8 cellular contexts compared by ENCODE assay signal in genomic region chr7:30594540-30595460, GRCh38. TPM values are rescaled to one million over a fixed set of nuclear protein-coding genes. Genes with fewer than 3 reads are reported as not detected.
DNase-seq lines count a peak whose midpoint lies in the region; ATAC-seq and TF ChIP-seq lines count a peak whose summit lies in the region.

TSS of gene GARS1 (plus strand) at chr7:30594878. CDS start at chr7:30594922, 44 bp downstream.

- peaks cover 2 to 3% of the 10 kb centered on the region in 2 donors for H3K4me1 ChIP-seq in aorta (ENCODE audit: control insufficient read depth in 1 of 2, insufficient read depth in 2 of 2, low read length in 2 of 2)

- DNase-seq in NCI-H2081 (lab: John Stamatoyannopoulos, UW) (peak; percentile 86 to 95), T-helper 9 cell (peak; percentile 84), astrocyte of the cerebellum (ENCODE audit: low read depth) (peak; percentile 64), hepatic stellate cell (ENCODE audit: low spot score) (peak; percentile 85), renal cortical epithelial cell (ENCODE audit: low read depth) (peak; percentile 65), aorta (peak; percentile 94 to 97)

- 0 to 1% methylated on average over 79 to 86 of the region's 86 CpGs for WGBS in aorta, 2 donors

- no peaks in the 10 kb centered on the region for H3K36me3 ChIP-seq in aorta (ENCODE audit: control insufficient read depth in 1 of 2, insufficient read depth in 2 of 2, low read length in 1 of 2)

- H3K27me3 ChIP-seq in aorta (ENCODE audit: control insufficient read depth in 1 of 2, insufficient read depth in 2 of 2, low read length in 1 of 2) = no peaks in the 10 kb centered on the region

- no peak for TF ChIP-seq CTCF in astrocyte of the cerebellum (IDR thresholded peaks at IDR 0.05; ENCODE audit: low read depth, low read length, missing control alignments)

- intact Hi-C loops in aorta (cut with DNase I) = no loop called here

- peak; percentile 90 for ATAC-seq in GM18511 (IDR thresholded peaks at IDR 0.05; ENCODE audit: unreplicated experiment)
- ATAC-seq in HG02981 (IDR thresholded peaks at IDR 0.05; ENCODE audit: unreplicated experiment) = peak; percentile 89
- peak; percentile 99 for ATAC-seq in aorta (ENCODE audit: low FRiP score)

- peak within 1 kb of the TSS; percentile 71 for H3K4me3 ChIP-seq in astrocyte of the cerebellum (ENCODE audit: low read depth, low read length)
- H3K4me3 ChIP-seq in aorta (ENCODE audit: low read length in 2 of 2) = peak within 1 kb of the TSS; percentile 92 to 93

- H3K27ac ChIP-seq in aorta (ENCODE audit: low read depth in 1 of 2, low read length in 2 of 2) = peak within 1 kb of the TSS; percentile 44 to 96

- H3K9me3 ChIP-seq in aorta (ENCODE audit: control insufficient read depth, low read length) = no peaks in the 10 kb centered on the region

- in situ Hi-C loops in astrocyte of the cerebellum (cut with HindIII; ENCODE audit: low sequenced_read_pairs) = no loop called here

RNA-seq across cellular contexts. Expression of gene GARS1, which starts in this region (rescaled TPM):
- total RNA-seq in renal cortical epithelial cell (213 and 292 TPM in 2 replicates), aorta (10 to 100 TPM; 56.5 to 73.8 TPM)
- 10 to 100 TPM; 33.2 to 37.7 TPM for polyA plus RNA-seq in aorta

Comparison
In these comparisons a context has a peak if more than half of its experiments do, and no peak if none do; other contexts are left out.
1. Peak in every context shown above with its lines: DNase-seq, ATAC-seq, H3K4me3 ChIP-seq and H3K27ac ChIP-seq.